In the genomic region with DNA sequence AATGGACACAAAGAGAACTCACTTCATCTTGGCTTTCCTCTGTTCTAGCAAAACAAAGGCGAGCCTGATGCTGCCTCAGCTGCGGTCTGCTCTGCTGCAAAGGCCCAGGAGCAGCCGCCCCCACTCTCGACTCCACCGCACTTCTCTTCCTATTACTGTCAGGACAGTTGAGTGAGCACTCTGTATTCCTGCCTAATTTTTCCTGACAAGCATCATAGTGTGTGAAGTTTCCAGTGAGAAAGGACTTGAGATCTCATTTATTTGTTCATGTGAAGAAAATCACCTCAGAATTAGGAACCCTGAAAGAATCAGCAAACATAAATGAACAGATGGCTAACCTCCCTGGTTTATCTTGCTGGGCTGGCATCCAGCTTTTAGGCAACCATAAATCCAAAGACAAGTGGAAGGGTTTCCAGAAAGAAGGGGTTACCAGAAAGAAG, we compare ENCODE assay signal across 8 cellular contexts. TPM values are rescaled to one million over a fixed set of nuclear protein-coding genes. Genes with fewer than 3 reads are reported as not detected.
A peak's percentile ranks its signal among the peaks of the same experiment; 100 is the strongest.
DNase-seq lines count a peak whose midpoint lies in the region; ATAC-seq and TF ChIP-seq lines count a peak whose summit lies in the region.

No MANE protein-coding gene starts in this region.

- H3K27ac Mint-ChIP-seq in CD4-positive, CD25-positive, alpha-beta regulatory T cell = peak overlapping the region; percentile 25 to 86 (median 48)
- no peak overlapping the region for H3K27ac Mint-ChIP-seq in activated naive CD8-positive, alpha-beta T cell
- no peak overlapping the region for H3K27ac Mint-ChIP-seq in activated T-helper 2 cell treated with anti-CD3 and anti-CD28 coated beads, Interferon-gamma antibody, Interleukin-2, Interleukin-4, amounts not matched to agents 10 μg/mL and 5 μg/mL and 100 μg/mL, durations not matched to agents 14 hours and 24 hours and 36 hours

- no peak for ATAC-seq in CD4-positive, CD25-positive, alpha-beta regulatory T cell (ENCODE audit: low read depth in 2 of 2)
- peak; percentile 16 for ATAC-seq in GM21825 (IDR thresholded peaks at IDR 0.05; ENCODE audit: unreplicated experiment)
- ATAC-seq in gastrocnemius medialis = peak in 1 of 2 donors; percentile 12

- no peaks in the 10 kb centered on the region for H3K27me3 ChIP-seq in CD4-positive, CD25-positive, alpha-beta regulatory T cell (ENCODE audit: control insufficient read depth, insufficient read depth, low read length)
- H3K27me3 ChIP-seq in left ventricle myocardium inferior (ENCODE audit: low read depth) = no peaks in the 10 kb centered on the region
- no peaks in the 10 kb centered on the region for H3K27me3 ChIP-seq in gastrocnemius medialis

- peaks cover 15 to 42% (median 31%) of the 10 kb centered on the region in 4 donors for H3K4me1 Mint-ChIP-seq in CD4-positive, CD25-positive, alpha-beta regulatory T cell
- H3K4me1 Mint-ChIP-seq in activated naive CD8-positive, alpha-beta T cell (ENCODE audit: low read depth) = peaks cover 49% of the 10 kb centered on the region
- H3K4me1 Mint-ChIP-seq in activated T-helper 2 cell treated with anti-CD3 and anti-CD28 coated beads, Interferon-gamma antibody, Interleukin-2, Interleukin-4, amounts not matched to agents 10 μg/mL and 5 μg/mL and 100 μg/mL, durations not matched to agents 14 hours and 24 hours and 36 hours (ENCODE audit: low read depth) = peaks cover 26% of the 10 kb centered on the region

- H3K4me3 ChIP-seq in CD4-positive, CD25-positive, alpha-beta regulatory T cell (ENCODE audit: low read depth, low read length) = no peak overlapping the region
- H3K4me3 ChIP-seq in left ventricle myocardium inferior (peak overlapping the region; percentile 2), gastrocnemius medialis (peak overlapping the region in 2 of 4 donors; percentile 9 to 39)

- peak overlapping the region in 1 of 4 donors; percentile 16 for H3K4me3 Mint-ChIP-seq in CD4-positive, CD25-positive, alpha-beta regulatory T cell
- H3K4me3 Mint-ChIP-seq in activated naive CD8-positive, alpha-beta T cell = peak overlapping the region; percentile 45
- H3K4me3 Mint-ChIP-seq in activated T-helper 2 cell treated with anti-CD3 and anti-CD28 coated beads, Interferon-gamma antibody, Interleukin-2, Interleukin-4, amounts not matched to agents 10 μg/mL and 5 μg/mL and 100 μg/mL, durations not matched to agents 14 hours and 24 hours and 36 hours (ENCODE audit: low read depth) = no peak overlapping the region

- peaks cover 30% of the 10 kb centered on the region for H3K36me3 ChIP-seq in CD4-positive, CD25-positive, alpha-beta regulatory T cell (ENCODE audit: control insufficient read depth, insufficient read depth, low read length)
- H3K36me3 ChIP-seq in left ventricle myocardium inferior = peaks cover 18% of the 10 kb centered on the region
- H3K36me3 ChIP-seq in gastrocnemius medialis = peaks cover 0 to 21% of the 10 kb centered on the region in 2 donors

- in situ Hi-C loops in gastrocnemius medialis (cut with MboI; ENCODE audit: low sequenced_read_pairs in 4 of 4) = loop anchor here (10.0 to 25.0 kb wide), 3 partner anchors 97 to 764 kb away; a partner anchor contains a TSS

- H3K9me3 ChIP-seq in CD4-positive, CD25-positive, alpha-beta regulatory T cell (ENCODE audit: control insufficient read depth in 2 of 2, low read length in 2 of 2) = peaks cover 0 to 2% of the 10 kb centered on the region in 2 experiments
- no peaks in the 10 kb centered on the region for H3K9me3 ChIP-seq in left ventricle myocardium inferior (replicated peaks)
- no peaks in the 10 kb centered on the region for H3K9me3 ChIP-seq in gastrocnemius medialis

- peak in 1 of 3 donors; percentile 13 for DNase-seq in CD4-positive, CD25-positive, alpha-beta regulatory T cell
- DNase-seq in NCI-H2029 treated with DMSO at 0.1 percent for 48 hours (lab: John Stamatoyannopoulos, UW) = peak; percentile 96
- peak; percentile 44 for DNase-seq in left ventricle myocardium inferior
- peak; percentile 53 to 62 for DNase-seq in gastrocnemius medialis
- no peak for DNase-seq in GM20000 (ENCODE audit: low spot score)
- DNase-seq in activated T-helper 2 cell treated with anti-CD3 and anti-CD28 coated beads, Interferon-gamma antibody, Interleukin-2, Interleukin-4, amounts not matched to agents 10 μg/mL and 5 μg/mL and 100 μg/mL, durations not matched to agents 14 hours and 24 hours and 36 hours (ENCODE audit: low spot score) = no peak

- H3K27ac ChIP-seq in CD4-positive, CD25-positive, alpha-beta regulatory T cell (ENCODE audit: insufficient read depth, low read length, poor library complexity, severe bottlenecking) = no peak overlapping the region
- H3K27ac ChIP-seq in left ventricle myocardium inferior (replicated peaks) (peak overlapping the region; percentile 74), gastrocnemius medialis (peak overlapping the region; percentile 90 to 97 (median 96))

- peaks cover 19% of the 10 kb centered on the region for H3K4me1 ChIP-seq in CD4-positive, CD25-positive, alpha-beta regulatory T cell (ENCODE audit: control insufficient read depth, insufficient read depth, low read length, poor library complexity, severe bottlenecking)
- H3K4me1 ChIP-seq in left ventricle myocardium inferior (peaks cover 91% of the 10 kb centered on the region), gastrocnemius medialis (peaks cover 95 to 97% of the 10 kb centered on the region in 2 donors)

- peaks cover 0 to 11% (median 0%) of the 10 kb centered on the region in 7 donors for H3K9me3 Mint-ChIP-seq in CD4-positive, CD25-positive, alpha-beta regulatory T cell
- no peaks in the 10 kb centered on the region for H3K9me3 Mint-ChIP-seq in activated naive CD8-positive, alpha-beta T cell (ENCODE audit: low read depth)
- H3K9me3 Mint-ChIP-seq in activated T-helper 2 cell treated with anti-CD3 and anti-CD28 coated beads, Interferon-gamma antibody, Interleukin-2, Interleukin-4, amounts not matched to agents 10 μg/mL and 5 μg/mL and 100 μg/mL, durations not matched to agents 14 hours and 24 hours and 36 hours = no peaks in the 10 kb centered on the region

- H3K36me3 Mint-ChIP-seq in CD4-positive, CD25-positive, alpha-beta regulatory T cell = peaks cover 26% of the 10 kb centered on the region
- H3K36me3 Mint-ChIP-seq in activated naive CD8-positive, alpha-beta T cell = peaks cover 19% of the 10 kb centered on the region
- no peaks in the 10 kb centered on the region for H3K36me3 Mint-ChIP-seq in activated T-helper 2 cell treated with anti-CD3 and anti-CD28 coated beads, Interferon-gamma antibody, Interleukin-2, Interleukin-4, amounts not matched to agents 10 μg/mL and 5 μg/mL and 100 μg/mL, durations not matched to agents 14 hours and 24 hours and 36 hours (ENCODE audit: low read depth)

- TF ChIP-seq CTCF in left ventricle myocardium inferior (IDR thresholded peaks at IDR 0.05; ENCODE audit: borderline replicate concordance) (no peak), gastrocnemius medialis (IDR thresholded peaks at IDR 0.05 in 4 of 5, conservative IDR thresholded peaks at IDR 0.05 in 1 of 5) (no peak), GM20000 (IDR thresholded peaks at IDR 0.05; ENCODE audit: extremely low read depth, missing control alignments) (no peak)

- intact Hi-C loops in left ventricle myocardium inferior (cut with micrococcal nuclease) (no loop called here), gastrocnemius medialis (cut with DNase I; ENCODE audit: low total_unique reads) (loop anchor here (2.0 to 10.0 kb wide), 5 partner anchors 17 to 747 kb away; a partner anchor contains a TSS)
- intact Hi-C loops in activated T-helper 2 cell treated with anti-CD3 and anti-CD28 coated beads, Interferon-gamma antibody, Interleukin-2, Interleukin-4, amounts not matched to agents 10 μg/mL and 5 μg/mL and 100 μg/mL, durations not matched to agents 14 hours and 24 hours and 36 hours (cut with micrococcal nuclease) = loop anchor here (2.0 kb wide), 1 partner anchor 15 kb away; a partner anchor contains a TSS

- no peak for TF ChIP-seq POLR2A in gastrocnemius medialis (IDR thresholded peaks at IDR 0.05)

- no peaks in the 10 kb centered on the region for H3K27me3 Mint-ChIP-seq in CD4-positive, CD25-positive, alpha-beta regulatory T cell
- H3K27me3 Mint-ChIP-seq in activated naive CD8-positive, alpha-beta T cell = no peaks in the 10 kb centered on the region
- no peaks in the 10 kb centered on the region for H3K27me3 Mint-ChIP-seq in activated T-helper 2 cell treated with anti-CD3 and anti-CD28 coated beads, Interferon-gamma antibody, Interleukin-2, Interleukin-4, amounts not matched to agents 10 μg/mL and 5 μg/mL and 100 μg/mL, durations not matched to agents 14 hours and 24 hours and 36 hours (ENCODE audit: low read depth)

RNA-seq across cellular contexts. Expression of a gene that starts 15.6 kb away (rescaled TPM):
- total RNA-seq in CD4-positive, CD25-positive, alpha-beta regulatory T cell = 21.2 TPM
- polyA plus RNA-seq in CD4-positive, CD25-positive, alpha-beta regulatory T cell = 10 to 100 TPM in 2 of 4 donors, 1 to 10 TPM in 2; 8.0 to 14.3 (median 9.3) TPM
- 87.4 TPM for total RNA-seq in left ventricle myocardium inferior
- 100 to 1,000 TPM in 3 of 4 donors, 10 to 100 TPM in 1; 91.3 to 292 (median 186) TPM for total RNA-seq in gastrocnemius medialis
- total RNA-seq in activated T-helper 2 cell treated with anti-CD3 and anti-CD28 coated beads, Interferon-gamma antibody, Interleukin-2, Interleukin-4, amounts not matched to agents 10 μg/mL and 5 μg/mL and 100 μg/mL, durations not matched to agents 14 hours and 24 hours and 36 hours = 1.3 and 1.9 TPM in 2 replicates

RNA-seq across cellular contexts. Expression of a gene that starts 49.8 kb away (rescaled TPM):
- 74.8 TPM for total RNA-seq in CD4-positive, CD25-positive, alpha-beta regulatory T cell
- 10 to 100 TPM; 35.4 to 48.3 (median 39.5) TPM for polyA plus RNA-seq in CD4-positive, CD25-positive, alpha-beta regulatory T cell
- 18.0 TPM for total RNA-seq in left ventricle myocardium inferior
- 10 to 100 TPM; 15.7 to 22.8 (median 20.0) TPM for total RNA-seq in gastrocnemius medialis
- 74.7 and 75.6 TPM in 2 replicates for total RNA-seq in activated T-helper 2 cell treated with anti-CD3 and anti-CD28 coated beads, Interferon-gamma antibody, Interleukin-2, Interleukin-4, amounts not matched to agents 10 μg/mL and 5 μg/mL and 100 μg/mL, durations not matched to agents 14 hours and 24 hours and 36 hours

RNA-seq across cellular contexts. Expression of a gene that starts 53.5 kb away (rescaled TPM):
- total RNA-seq in CD4-positive, CD25-positive, alpha-beta regulatory T cell = 1.0 TPM
- under 1 TPM in 1 of 4 donors, not detected in 3; 0.57 TPM for polyA plus RNA-seq in CD4-positive, CD25-positive, alpha-beta regulatory T cell
- total RNA-seq in left ventricle myocardium inferior (3.0 TPM), gastrocnemius medialis (1 to 10 TPM in 3 of 4 donors, under 1 TPM in 1; 0.56 to 6.8 (median 3.8) TPM)
- total RNA-seq in activated T-helper 2 cell treated with anti-CD3 and anti-CD28 coated beads, Interferon-gamma antibody, Interleukin-2, Interleukin-4, amounts not matched to agents 10 μg/mL and 5 μg/mL and 100 μg/mL, durations not matched to agents 14 hours and 24 hours and 36 hours = not detected in 2 replicates

Comparison
In these comparisons a context has a peak if more than half of its experiments do, and no peak if none do; other contexts are left out.
1. DNase-seq: peak in NCI-H2029 treated with DMSO at 0.1 percent for 48 hours (single experiment), left ventricle myocardium inferior (single experiment) and gastrocnemius medialis (2 of 2); none in GM20000 (single experiment) and activated T-helper 2 cell treated with anti-CD3 and anti-CD28 coated beads, Interferon-gamma antibody, Interleukin-2, Interleukin-4, amounts not matched to agents 10 μg/mL and 5 μg/mL and 100 μg/mL, durations not matched to agents 14 hours and 24 hours and 36 hours (single experiment).
2. H3K27ac Mint-ChIP-seq: peak in CD4-positive, CD25-positive, alpha-beta regulatory T cell (3 of 3); none in activated naive CD8-positive, alpha-beta T cell (single experiment) and activated T-helper 2 cell treated with anti-CD3 and anti-CD28 coated beads, Interferon-gamma antibody, Interleukin-2, Interleukin-4, amounts not matched to agents 10 μg/mL and 5 μg/mL and 100 μg/mL, durations not matched to agents 14 hours and 24 hours and 36 hours (single experiment).